1 cellular context compared by ENCODE assay signal in genomic region chr11:66020212-66020611, GRCh38.
TF ChIP-seq lines count a peak whose summit lies in the region.

No MANE protein-coding gene starts in this region.

TF ChIP-seq in HCT116, 20 proteins besides CTCF, POLR2A, EP300 and RAD21:
- TF ChIP-seq EZH2phosphoT487 (IDR thresholded peaks at IDR 0.05; ENCODE audit: borderline replicate concordance), result no peak
- no peak for TF ChIP-seq ZNF274 (IDR thresholded peaks at IDR 0.05; ENCODE audit: low read depth, low read length)
- no peak for TF ChIP-seq SIN3A (IDR thresholded peaks at IDR 0.05; ENCODE audit: low read depth)
- TF ChIP-seq, protein P1, sequence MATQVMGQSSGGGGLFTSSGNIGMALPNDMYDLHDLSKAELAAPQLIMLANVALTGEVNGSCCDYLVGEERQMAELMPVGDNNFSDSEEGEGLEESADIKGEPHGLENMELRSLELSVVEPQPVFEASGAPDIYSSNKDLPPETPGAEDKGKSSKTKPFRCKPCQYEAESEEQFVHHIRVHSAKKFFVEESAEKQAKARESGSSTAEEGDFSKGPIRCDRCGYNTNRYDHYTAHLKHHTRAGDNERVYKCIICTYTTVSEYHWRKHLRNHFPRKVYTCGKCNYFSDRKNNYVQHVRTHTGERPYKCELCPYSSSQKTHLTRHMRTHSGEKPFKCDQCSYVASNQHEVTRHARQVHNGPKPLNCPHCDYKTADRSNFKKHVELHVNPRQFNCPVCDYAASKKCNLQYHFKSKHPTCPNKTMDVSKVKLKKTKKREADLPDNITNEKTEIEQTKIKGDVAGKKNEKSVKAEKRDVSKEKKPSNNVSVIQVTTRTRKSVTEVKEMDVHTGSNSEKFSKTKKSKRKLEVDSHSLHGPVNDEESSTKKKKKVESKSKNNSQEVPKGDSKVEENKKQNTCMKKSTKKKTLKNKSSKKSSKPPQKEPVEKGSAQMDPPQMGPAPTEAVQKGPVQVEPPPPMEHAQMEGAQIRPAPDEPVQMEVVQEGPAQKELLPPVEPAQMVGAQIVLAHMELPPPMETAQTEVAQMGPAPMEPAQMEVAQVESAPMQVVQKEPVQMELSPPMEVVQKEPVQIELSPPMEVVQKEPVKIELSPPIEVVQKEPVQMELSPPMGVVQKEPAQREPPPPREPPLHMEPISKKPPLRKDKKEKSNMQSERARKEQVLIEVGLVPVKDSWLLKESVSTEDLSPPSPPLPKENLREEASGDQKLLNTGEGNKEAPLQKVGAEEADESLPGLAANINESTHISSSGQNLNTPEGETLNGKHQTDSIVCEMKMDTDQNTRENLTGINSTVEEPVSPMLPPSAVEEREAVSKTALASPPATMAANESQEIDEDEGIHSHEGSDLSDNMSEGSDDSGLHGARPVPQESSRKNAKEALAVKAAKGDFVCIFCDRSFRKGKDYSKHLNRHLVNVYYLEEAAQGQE (IDR thresholded peaks at IDR 0.05; ENCODE audit: low read depth), result no peak
- no peak for TF ChIP-seq FOSL1 (IDR thresholded peaks at IDR 0.05; ENCODE audit: low read depth)
- no peak for TF ChIP-seq CEBPB (IDR thresholded peaks at IDR 0.05; ENCODE audit: low read depth)
- TF ChIP-seq ELF1 (IDR thresholded peaks at IDR 0.05; ENCODE audit: borderline replicate concordance, low read depth), result no peak
- TF ChIP-seq YY1 (IDR thresholded peaks at IDR 0.05; ENCODE audit: extremely low read depth, insufficient replicate concordance, low read depth, low read length), result no peak
- no peak for TF ChIP-seq SRF (IDR thresholded peaks at IDR 0.05; ENCODE audit: low read depth)
- no peak for TF ChIP-seq JUND (IDR thresholded peaks at IDR 0.05)
- TF ChIP-seq EGR1 (IDR thresholded peaks at IDR 0.05; ENCODE audit: low read depth), result no peak
- TF ChIP-seq ZBTB33 (IDR thresholded peaks at IDR 0.05; ENCODE audit: extremely low read depth, insufficient replicate concordance, low read length), result no peak
- no peak for TF ChIP-seq TCF7L2 (IDR thresholded peaks at IDR 0.05; ENCODE audit: borderline replicate concordance, extremely low read depth, insufficient read depth, insufficient read length)
- no peak for TF ChIP-seq ZFX (IDR thresholded peaks at IDR 0.05)
